In genomic region chr18:54247488-54248175, GRCh38 we compare ENCODE assay signal across 1 cellular context.
TF ChIP-seq lines count a peak whose summit lies in the region.

No MANE protein-coding gene starts in this region.

TF ChIP-seq in WTC11, 78 proteins besides CTCF, POLR2A, EP300 and RAD21 (continued from another document):
- TF ChIP-seq ZBTB43 (CRISPR knock-in tag; IDR thresholded peaks at IDR 0.05) = no peak
- TF ChIP-seq OVOL2 (CRISPR knock-in tag; IDR thresholded peaks at IDR 0.05; ENCODE audit: borderline replicate concordance) = no peak
- TF ChIP-seq FOXP4 (CRISPR knock-in tag; IDR thresholded peaks at IDR 0.05) = no peak
- TF ChIP-seq NR3C1 (CRISPR knock-in tag; conservative IDR thresholded peaks at IDR 0.05; ENCODE audit: low read depth) = no peak
